In the genomic region with DNA sequence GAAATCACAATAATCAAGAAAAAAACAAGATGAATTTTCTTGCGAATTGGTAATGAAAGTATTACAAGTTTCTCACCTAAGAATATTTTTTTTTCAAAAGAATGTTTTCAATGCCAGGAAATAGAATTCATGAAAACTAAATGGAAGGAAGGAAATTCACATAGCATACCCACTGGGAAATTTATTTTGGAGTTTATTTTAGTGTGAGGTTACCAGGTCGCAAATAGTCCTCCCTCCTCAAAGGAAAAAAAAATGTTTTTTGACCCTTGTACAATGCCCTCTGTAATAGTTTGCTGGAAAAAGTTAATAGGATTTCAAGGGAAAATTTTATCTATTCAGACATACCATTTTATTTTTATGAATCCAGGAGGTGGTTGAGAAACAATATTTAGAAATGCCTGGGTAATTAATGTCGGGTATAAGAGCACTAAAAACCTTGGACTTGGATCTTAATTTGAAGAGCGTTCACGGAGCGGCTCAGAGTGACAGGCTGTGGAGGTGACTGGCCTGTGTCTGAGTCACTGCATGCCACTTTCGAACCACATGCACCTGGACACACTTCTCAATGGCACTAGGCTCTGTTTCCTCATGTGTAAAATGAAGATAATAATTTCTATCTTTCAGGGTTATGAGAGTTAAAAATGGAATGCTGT, we compare ENCODE assay signal across 26 cellular contexts. TPM values are rescaled to one million over a fixed set of nuclear protein-coding genes. Genes with fewer than 3 reads are reported as not detected.
DNase-seq lines count a peak whose midpoint lies in the region; ATAC-seq and TF ChIP-seq lines count a peak whose summit lies in the region.
"Had no signal": no experiment of that assay in that cellular context is flagged by ENCODE, and none has a peak within 500 bp of the region (broad histone marks: within the 10 kb centered on the region; RNA-seq: fewer than 3 reads in every experiment).

No MANE protein-coding gene starts in this region.

- H3K27me3 Mint-ChIP-seq in type B pancreatic cell, result no peaks in the 10 kb centered on the region
- H3K27me3 Mint-ChIP-seq: activated CD4-positive, alpha-beta memory T cell treated with anti-CD3 and anti-CD28 coated beads for 36 hours; activated naive CD8-positive, alpha-beta T cell treated with anti-CD3 and anti-CD28 coated beads, Interleukin-2, amount 10 ng/mL, durations not matched to agents 7 days and 5 days; IgD-negative memory B cell; naive B cell had no signal

- peak overlapping the region; percentile 58 for H3K27ac ChIP-seq in left ventricle myocardium inferior (replicated peaks)
- no peak overlapping the region for H3K27ac ChIP-seq in right atrium auricular region
- H3K27ac ChIP-seq in right lobe of liver, result peak overlapping the region in 1 of 3 donors; percentile 14
- H3K27ac ChIP-seq: body of pancreas had no signal

- no peaks in the 10 kb centered on the region for H3K9me3 Mint-ChIP-seq in type B pancreatic cell
- H3K9me3 Mint-ChIP-seq: activated CD4-positive, alpha-beta memory T cell treated with anti-CD3 and anti-CD28 coated beads for 36 hours; endodermal cell had no signal

- H3K4me3 Mint-ChIP-seq in type B pancreatic cell, result no peak overlapping the region
- H3K4me3 Mint-ChIP-seq: activated CD4-positive, alpha-beta memory T cell treated with anti-CD3 and anti-CD28 coated beads for 36 hours; activated naive CD8-positive, alpha-beta T cell treated with anti-CD3 and anti-CD28 coated beads, Interleukin-2, amount 10 ng/mL, durations not matched to agents 7 days and 5 days; endodermal cell; naive B cell had no signal

- intact Hi-C loops in left ventricle myocardium inferior (cut with micrococcal nuclease) (no loop called here), right lobe of liver (cut with DNase I) (no loop called here)

- H3K36me3 ChIP-seq in left ventricle myocardium inferior (no peaks in the 10 kb centered on the region), right atrium auricular region (no peaks in the 10 kb centered on the region), right lobe of liver (no peaks in the 10 kb centered on the region)
- H3K36me3 ChIP-seq: BE2C, MG63, stomach had no signal

- TF ChIP-seq CTCF in left ventricle myocardium inferior (IDR thresholded peaks at IDR 0.05; ENCODE audit: borderline replicate concordance) (no peak), right atrium auricular region (IDR thresholded peaks at IDR 0.05) (no peak), right lobe of liver (IDR thresholded peaks at IDR 0.05) (no peak), type B pancreatic cell (conservative IDR thresholded peaks at IDR 0.05) (no peak)

- no peak for TF ChIP-seq POLR2A in right lobe of liver (IDR thresholded peaks at IDR 0.05)

- ATAC-seq in right lobe of liver, result peak; percentile 79 to 100 (median 92)
- ATAC-seq in HG02623 (IDR thresholded peaks at IDR 0.05; ENCODE audit: unreplicated experiment), result no peak
- ATAC-seq: body of pancreas had no signal

- no peaks in the 10 kb centered on the region for H3K27me3 ChIP-seq in left ventricle myocardium inferior (ENCODE audit: low read depth)
- no peaks in the 10 kb centered on the region for H3K27me3 ChIP-seq in right atrium auricular region
- no peaks in the 10 kb centered on the region for H3K27me3 ChIP-seq in right lobe of liver
- H3K27me3 ChIP-seq: BE2C, body of pancreas, MG63, stomach had no signal

- DNase-seq in left ventricle myocardium inferior (no peak), right atrium auricular region (ENCODE audit: low spot score) (no peak), dermis microvascular lymphatic vessel endothelial cell (ENCODE audit: low read depth in 2 of 2) (peak; percentile 77 to 83), right lobe of liver (peak in 2 of 3 donors; percentile 37 to 49), type B pancreatic cell (ENCODE audit: extremely low spot score, unreplicated experiment) (no peak), NCI-H82 (lab: John Stamatoyannopoulos, UW) (no peak), NCI-H146 (lab: John Stamatoyannopoulos, UW) (no peak)
- DNase-seq: activated CD4-positive, alpha-beta memory T cell treated with anti-CD3 and anti-CD28 coated beads for 36 hours; activated effector memory CD4-positive, alpha-beta T cell treated with Interleukin-2 at 50 U/mL for 16 hours; activated naive CD8-positive, alpha-beta T cell treated with anti-CD3 and anti-CD28 coated beads, Interleukin-2, amount 10 ng/mL, durations not matched to agents 7 days and 5 days; BE2C; body of pancreas; EL; endodermal cell; glutamatergic neuron; MG63; naive B cell; NCI-H1436; NCI-H524 treated with DMSO at 0.1 percent for 48 hours; occipital lobe; stimulated activated CD4-positive, alpha-beta T cell treated with anti-CD3 and anti-CD28 coated beads, Interleukin-12 subunit alpha, Interleukin-12 subunit beta, amount 100 ng/mL, for 4 hours; stomach; SW 1271 had no signal

- no peaks in the 10 kb centered on the region for H3K36me3 Mint-ChIP-seq in type B pancreatic cell

- WGBS in right lobe of liver (ENCODE audit: insufficient coverage, low coverage, low lambda C conversion rate, missing lambda C conversion rate), result 36% methylated on average over 7 of the region's 7 CpGs

- H3K4me1 ChIP-seq in left ventricle myocardium inferior, result peaks cover 8% of the 10 kb centered on the region
- no peaks in the 10 kb centered on the region for H3K4me1 ChIP-seq in right atrium auricular region
- peaks cover 0 to 7% (median 0%) of the 10 kb centered on the region in 4 donors for H3K4me1 ChIP-seq in right lobe of liver
- H3K4me1 ChIP-seq: BE2C, body of pancreas, stomach had no signal

- peaks cover 12% of the 10 kb centered on the region for H3K9me3 ChIP-seq in left ventricle myocardium inferior (replicated peaks)
- no peaks in the 10 kb centered on the region for H3K9me3 ChIP-seq in right atrium auricular region
- no peaks in the 10 kb centered on the region for H3K9me3 ChIP-seq in right lobe of liver
- H3K9me3 ChIP-seq: BE2C, body of pancreas, stomach had no signal

- peak overlapping the region; percentile 30 for H3K27ac Mint-ChIP-seq in type B pancreatic cell
- H3K27ac Mint-ChIP-seq: activated CD4-positive, alpha-beta memory T cell treated with anti-CD3 and anti-CD28 coated beads for 36 hours; activated naive CD8-positive, alpha-beta T cell treated with anti-CD3 and anti-CD28 coated beads, Interleukin-2, amount 10 ng/mL, durations not matched to agents 7 days and 5 days; endodermal cell; IgD-negative memory B cell had no signal

- peaks cover 7% of the 10 kb centered on the region for H3K4me1 Mint-ChIP-seq in type B pancreatic cell (ENCODE audit: unreplicated experiment)
- H3K4me1 Mint-ChIP-seq: IgD-negative memory B cell, naive B cell had no signal

- H3K4me3 ChIP-seq in left ventricle myocardium inferior (no peak overlapping the region), right atrium auricular region (no peak overlapping the region), right lobe of liver (no peak overlapping the region)
- H3K4me3 ChIP-seq: body of pancreas, lung, MG63, stomach had no signal

RNA-seq across cellular contexts. Expression of gene CUBN, which starts 28.2 kb away (rescaled TPM):
- 0.44 TPM for total RNA-seq in left ventricle myocardium inferior
- under 1 TPM; 0.15 to 0.94 TPM for total RNA-seq in right atrium auricular region
- 6.7 and 10.7 TPM in 2 replicates for total RNA-seq in dermis microvascular lymphatic vessel endothelial cell
- total RNA-seq in right lobe of liver, result under 1 TPM; 0.07 to 0.74 (median 0.27) TPM
- total RNA-seq in type B pancreatic cell (ENCODE audit: low replicate concordance), result 1.0 and 2.2 TPM in 2 replicates

Comparison
In these comparisons a context has a peak if more than half of its experiments do, and no peak if none do; other contexts are left out.
1. DNase-seq: peak in dermis microvascular lymphatic vessel endothelial cell (2 of 2) and right lobe of liver (2 of 3); none in left ventricle myocardium inferior (single experiment), right atrium auricular region (single experiment), type B pancreatic cell (single experiment), NCI-H82 (single experiment) and NCI-H146 (single experiment).